Comparison of ENCODE assay signal across 26 cellular contexts in the genomic region with DNA sequence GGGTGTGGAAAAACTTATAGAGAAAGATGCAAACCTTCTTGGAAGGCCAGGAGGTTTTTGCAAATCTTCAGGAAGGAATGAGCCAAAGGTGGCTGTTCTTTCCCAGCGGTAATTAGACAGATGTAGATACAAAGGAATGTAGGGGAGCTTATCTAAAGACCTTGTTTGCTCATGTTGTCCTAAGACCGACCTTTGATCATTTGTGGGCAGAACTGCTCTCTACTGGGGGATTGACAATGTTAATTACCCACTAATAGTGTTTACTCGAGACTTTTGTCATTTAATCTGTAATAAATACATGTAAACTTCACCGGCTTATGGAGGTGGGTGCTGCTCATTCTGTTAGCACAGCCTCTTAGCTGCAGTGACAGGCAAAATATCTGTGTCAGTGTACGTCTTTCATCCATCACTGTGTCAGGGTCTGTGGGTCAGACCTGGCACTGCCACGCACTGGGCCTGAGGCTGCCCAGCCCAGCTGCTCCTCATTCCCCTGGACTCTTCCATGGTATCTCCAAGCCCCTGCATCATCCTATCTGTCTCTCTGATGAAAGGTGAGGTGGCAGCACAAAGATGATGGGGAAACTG.
A peak's percentile ranks its signal among the peaks of the same experiment; 100 is the strongest.
DNase-seq lines count a peak whose midpoint lies in the region; FAIRE-seq lines count a peak whose summit lies in the region.
"Had no signal": no experiment of that assay in that cellular context is flagged by ENCODE, and none has a peak within 500 bp of the region (broad histone marks: within the 10 kb centered on the region; RNA-seq: fewer than 3 reads in every experiment).

No MANE protein-coding gene starts in this region.

- no peak for FAIRE-seq in small intestine (lab: Jason Lieb, UNC)
- FAIRE-seq: GM18507, HTR-8/SVneo had no signal

- no peak overlapping the region for H3K27ac ChIP-seq in small intestine (ENCODE audit: low read depth in 1 of 2, low read length in 1 of 2)
- H3K27ac ChIP-seq: 22Rv1, C4-2B, GM23248, KMS-11, SJSA1 had no signal

- WGBS in small intestine, 3 donors: 10 to 26% (median 15%) methylated on average over 6 of the region's 6 CpGs

- peaks cover 1% of the 10 kb centered on the region for H3K9me3 ChIP-seq in small intestine (ENCODE audit: control insufficient read depth, low read depth)
- H3K9me3 ChIP-seq: HAP-1 had no signal

- DNase-seq in DMS53 (lab: John Stamatoyannopoulos, UW): peak; percentile 25
- DNase-seq in DMS53 treated with DMSO at 0.1 percent for 48 hours (lab: John Stamatoyannopoulos, UW; ENCODE audit: unreplicated experiment): no peak
- DNase-seq in HuH-7.5 (ENCODE audit: low spot score): peak; percentile 41
- DNase-seq in SW480 (ENCODE audit: low spot score): peak; percentile 16
- DNase-seq in small intestine: peak; percentile 11
- no peak for DNase-seq in NCI-H1105 treated with DMSO at 0.1 percent for 48 hours (lab: John Stamatoyannopoulos, UW)
- DNase-seq in T-helper 1 cell: no peak
- DNase-seq: CD8-positive, alpha-beta T cell; DMS 273 treated with DMSO at 0.1 percent for 48 hours; GM23248; HFFc6; NCI-H1048; NCI-H1417 treated with DMSO at 0.1 percent for 48 hours; NCI-H187 treated with DMSO at 0.1 percent for 48 hours; NCI-H2107; NCI-H446; NCI-H524 treated with DMSO at 0.1 percent for 48 hours; Right ventricle myocardium superior; RPMI8226 had no signal

- no peaks in the 10 kb centered on the region for H3K36me3 ChIP-seq in small intestine (ENCODE audit: control insufficient read depth in 2 of 2, insufficient read depth in 2 of 2, low read length in 2 of 2)
- H3K36me3 ChIP-seq: HAP-1, SJSA1 had no signal

- H3K4me1 ChIP-seq in small intestine (ENCODE audit: control insufficient read depth in 2 of 2, insufficient read depth in 1 of 2, low read depth in 1 of 2, low read length in 1 of 2): no peaks in the 10 kb centered on the region
- H3K4me1 ChIP-seq: HAP-1, SJSA1 had no signal

- H3K27me3 ChIP-seq in small intestine (ENCODE audit: control insufficient read depth in 2 of 2, insufficient read depth in 2 of 2, low read length in 2 of 2): no peaks in the 10 kb centered on the region
- H3K27me3 ChIP-seq: SJSA1 had no signal

- no peak overlapping the region for H3K4me3 ChIP-seq in small intestine (ENCODE audit: low read depth in 1 of 2, low read length in 2 of 2)
- H3K4me3 ChIP-seq: GM23248, HAP-1, SJSA1 had no signal

Comparison
In these comparisons a context has a peak if more than half of its experiments do, and no peak if none do; other contexts are left out.
1. DNase-seq: peak in DMS53 (single experiment), HuH-7.5 (single experiment), SW480 (single experiment) and small intestine (single experiment); none in DMS53 treated with DMSO at 0.1 percent for 48 hours (single experiment), NCI-H1105 treated with DMSO at 0.1 percent for 48 hours (single experiment) and T-helper 1 cell (0 of 5).